ENCODE assay signal across 8 cellular contexts in genomic region chrX:15269618-15270521, GRCh38. TPM values are rescaled to one million over a fixed set of nuclear protein-coding genes. Genes with fewer than 3 reads are reported as not detected.
A peak's percentile ranks its signal among the peaks of the same experiment; 100 is the strongest.
DNase-seq lines count a peak whose midpoint lies in the region; ATAC-seq and TF ChIP-seq lines count a peak whose summit lies in the region.

A gene with protein sequence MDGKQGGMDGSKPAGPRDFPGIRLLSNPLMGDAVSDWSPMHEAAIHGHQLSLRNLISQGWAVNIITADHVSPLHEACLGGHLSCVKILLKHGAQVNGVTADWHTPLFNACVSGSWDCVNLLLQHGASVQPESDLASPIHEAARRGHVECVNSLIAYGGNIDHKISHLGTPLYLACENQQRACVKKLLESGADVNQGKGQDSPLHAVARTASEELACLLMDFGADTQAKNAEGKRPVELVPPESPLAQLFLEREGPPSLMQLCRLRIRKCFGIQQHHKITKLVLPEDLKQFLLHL (minus strand): TSS chrX:15270083. CDS start chrX:15269874, 209 bp downstream.

- no peak within 1 kb of the TSS for H3K18ac ChIP-seq in IMR-90 (ENCODE audit: low read depth, low read length)

- peaks cover 5% of the 10 kb centered on the region for H3K4me1 Mint-ChIP-seq in activated CD4-positive, alpha-beta T cell treated with anti-CD3 and anti-CD28 coated beads, Interleukin-2, amount 10 ng/mL, durations not matched to agents 24 days and 14 days

- no peak within 1 kb of the TSS for H3K56ac ChIP-seq in IMR-90 (ENCODE audit: extremely low read depth, insufficient read depth, low read length)

- no peak within 1 kb of the TSS for H2BK20ac ChIP-seq in IMR-90 (ENCODE audit: low read depth, low read length)

- H3K9ac ChIP-seq in IMR-90 (ENCODE audit: low read depth, low read length) = no peak within 1 kb of the TSS

- no CpG with 5 or more reads among the region's 15 CpGs for WGBS in IMR-90 (ENCODE audit: extremely low coverage in 2 of 2, insufficient read length in 1 of 2), 2 experiments
- 17% methylated on average over 12 of the region's 15 CpGs for WGBS in prostate gland

- TF ChIP-seq RAD21 in IMR-90 (IDR thresholded peaks at IDR 0.05; ENCODE audit: low read length) = no peak

- H3K27me3 ChIP-seq in right atrium auricular region = no peaks in the 10 kb centered on the region
- no peaks in the 10 kb centered on the region for H3K27me3 ChIP-seq in IMR-90 (ENCODE audit: control insufficient read depth, insufficient read depth, low read length)
- H3K27me3 ChIP-seq in prostate gland (replicated peaks; ENCODE audit: insufficient read depth) = no peaks in the 10 kb centered on the region

- no peaks in the 10 kb centered on the region for H3K27me3 Mint-ChIP-seq in activated CD4-positive, alpha-beta T cell treated with anti-CD3 and anti-CD28 coated beads, Interleukin-2, amount 10 ng/mL, durations not matched to agents 24 days and 14 days

- H3K27ac ChIP-seq in right atrium auricular region (peak within 1 kb of the TSS in 1 of 2 donors; percentile 35), IMR-90 (ENCODE audit: insufficient read depth, low read length) (no peak within 1 kb of the TSS), prostate gland (no peak within 1 kb of the TSS)

- no peak within 1 kb of the TSS for H2BK15ac ChIP-seq in IMR-90 (ENCODE audit: low read depth, low read length)

- TF ChIP-seq CTCF in right atrium auricular region (IDR thresholded peaks at IDR 0.05) (no peak), IMR-90 (conservative IDR thresholded peaks at IDR 0.05; ENCODE audit: low read depth, low read length) (no peak), fibroblast of the aortic adventitia (IDR thresholded peaks at IDR 0.05; ENCODE audit: insufficient read depth, low read length) (no peak), prostate gland (IDR thresholded peaks at IDR 0.05) (no peak)

- DNase-seq in Right ventricle myocardium superior (peak; percentile 41), right atrium auricular region (ENCODE audit: low spot score) (no peak), IMR-90 (peak; percentile 34), fibroblast of the aortic adventitia (ENCODE audit: low read depth) (peak; percentile 35), prostate gland (ENCODE audit: low spot score) (peak; percentile 13)
- DNase-seq in activated CD4-positive, alpha-beta T cell treated with anti-CD3 and anti-CD28 coated beads, Interleukin-2, amount 10 ng/mL, durations not matched to agents 24 days and 14 days = peak; percentile 57

- peak within 1 kb of the TSS; percentile 83 for H2AFZ ChIP-seq in IMR-90 (replicated peaks; ENCODE audit: low read length, poor library complexity)

- no peak within 1 kb of the TSS for H2BK120ac ChIP-seq in IMR-90 (ENCODE audit: low read depth, low read length)

- H3K14ac ChIP-seq in IMR-90 (replicated peaks; ENCODE audit: low read depth, low read length) = no peak within 1 kb of the TSS

- H3K36me3 Mint-ChIP-seq in activated CD4-positive, alpha-beta T cell treated with anti-CD3 and anti-CD28 coated beads, Interleukin-2, amount 10 ng/mL, durations not matched to agents 24 days and 14 days (ENCODE audit: low read depth) = no peaks in the 10 kb centered on the region

- no peak within 1 kb of the TSS for H3K4ac ChIP-seq in IMR-90 (ENCODE audit: low read depth, low read length)

- dilution Hi-C loops in IMR-90 (cut with HindIII; ENCODE audit: low sequenced_read_pairs, unreplicated experiment) = no loop called here

- CTCF ChIA-PET in IMR-90 (lab: Yijun Ruan, JAX) = interaction anchor here (0.8 kb wide), 1 partner anchor 27 kb away, joined by 3 read pairs; no protein-coding TSS in a partner anchor

- POLR2A ChIA-PET in IMR-90 (lab: Charles Lee; ENCODE audit: unreplicated experiment) = no interaction called here

- ATAC-seq in Right ventricle myocardium superior (ENCODE audit: poor library complexity) (peak; percentile 57), IMR-90 (ENCODE audit: low read depth) (peak; percentile 68), HG03045 (IDR thresholded peaks at IDR 0.05; ENCODE audit: unreplicated experiment) (no peak), GM19351 (IDR thresholded peaks at IDR 0.05; ENCODE audit: unreplicated experiment) (no peak)

- no TSS peak for BruUV-seq in IMR-90 (replicated peaks; lab: Mats Ljungman, UMichigan)

- H2AK9ac ChIP-seq in IMR-90 (replicated peaks; ENCODE audit: low read depth, low read length, poor library complexity) = no peak within 1 kb of the TSS

- H2BK5ac ChIP-seq in IMR-90 (ENCODE audit: low read depth, low read length, poor library complexity, severe bottlenecking) = no peak within 1 kb of the TSS

- no peak within 1 kb of the TSS for H4K8ac ChIP-seq in IMR-90 (ENCODE audit: low read depth in 2 of 2, low read length in 2 of 2)

- no peaks in the 10 kb centered on the region for H3K9me3 Mint-ChIP-seq in activated CD4-positive, alpha-beta T cell treated with anti-CD3 and anti-CD28 coated beads, Interleukin-2, amount 10 ng/mL, durations not matched to agents 24 days and 14 days

- H3K4me3 ChIP-seq in right atrium auricular region = peak within 1 kb of the TSS in 1 of 2 donors; percentile 7
- H3K4me3 ChIP-seq in IMR-90 (ENCODE audit: insufficient read depth, low read depth, low read length) = no peak within 1 kb of the TSS
- H3K4me3 ChIP-seq in fibroblast of the aortic adventitia (ENCODE audit: low read depth, low read length) = no peak within 1 kb of the TSS
- no peak within 1 kb of the TSS for H3K4me3 ChIP-seq in prostate gland

- H3K36me3 ChIP-seq in right atrium auricular region = no peaks in the 10 kb centered on the region
- no peaks in the 10 kb centered on the region for H3K36me3 ChIP-seq in IMR-90 (ENCODE audit: control insufficient read depth, insufficient read depth, low read length)
- no peaks in the 10 kb centered on the region for H3K36me3 ChIP-seq in prostate gland

- no peaks in the 10 kb centered on the region for H3K4me1 ChIP-seq in right atrium auricular region
- H3K4me1 ChIP-seq in IMR-90 (ENCODE audit: control insufficient read depth, insufficient read depth, low read length) = no peaks in the 10 kb centered on the region; the same call in 1 of the 2 replicates
- H3K4me1 ChIP-seq in prostate gland (replicated peaks) = no peaks in the 10 kb centered on the region

- H3K4me2 ChIP-seq in IMR-90 (ENCODE audit: low read depth, low read length) = no peak within 1 kb of the TSS

- no peaks in the 10 kb centered on the region for H4K20me1 ChIP-seq in IMR-90 (ENCODE audit: insufficient read depth, low read length)

- no peak within 1 kb of the TSS for H4K5ac ChIP-seq in IMR-90 (ENCODE audit: low read depth, low read length)

- no peak within 1 kb of the TSS for H3K23ac ChIP-seq in IMR-90 (ENCODE audit: low read depth, low read length)

- no peak for TF ChIP-seq POLR2A in IMR-90 (IDR thresholded peaks at IDR 0.05; ENCODE audit: low read depth, low read length)
- TF ChIP-seq POLR2A in prostate gland (IDR thresholded peaks at IDR 0.05) = no peak

- H3K9me3 ChIP-seq in right atrium auricular region (no peaks in the 10 kb centered on the region), IMR-90 (ENCODE audit: control insufficient read depth, insufficient read depth, low read length) (no peaks in the 10 kb centered on the region), prostate gland (no peaks in the 10 kb centered on the region)

- peak within 1 kb of the TSS; percentile 18 for H3K27ac Mint-ChIP-seq in activated CD4-positive, alpha-beta T cell treated with anti-CD3 and anti-CD28 coated beads, Interleukin-2, amount 10 ng/mL, durations not matched to agents 24 days and 14 days

- no peaks in the 10 kb centered on the region for H3K9me1 ChIP-seq in IMR-90 (ENCODE audit: insufficient read depth, low read length)

- in situ Hi-C loops in IMR-90 (cut with MboI; ENCODE audit: low sequenced_read_pairs) = no loop called here

- intact Hi-C loops in Right ventricle myocardium superior (cut with DNase I) = no loop called here
- intact Hi-C loops in IMR-90 (cut with micrococcal nuclease) = no loop called here
- intact Hi-C loops in activated CD4-positive, alpha-beta T cell treated with anti-CD3 and anti-CD28 coated beads, Interleukin-2, amount 10 ng/mL, durations not matched to agents 24 days and 14 days (cut with micrococcal nuclease) = no loop called here
- intact Hi-C loops in prostate gland (cut with DNase I) = no loop called here

- no peaks in the 10 kb centered on the region for H3K79me1 ChIP-seq in IMR-90 (ENCODE audit: low read depth in 1 of 2, low read length in 2 of 2)

- no peak within 1 kb of the TSS for H2AK5ac ChIP-seq in IMR-90 (ENCODE audit: low read depth, low read length)

- peak within 1 kb of the TSS; percentile 62 for H3K4me3 Mint-ChIP-seq in activated CD4-positive, alpha-beta T cell treated with anti-CD3 and anti-CD28 coated beads, Interleukin-2, amount 10 ng/mL, durations not matched to agents 24 days and 14 days

- no peak within 1 kb of the TSS for H4K91ac ChIP-seq in IMR-90 (ENCODE audit: insufficient read depth, low read depth, low read length)

TF ChIP-seq in IMR-90, 13 proteins besides CTCF, POLR2A, EP300 and RAD21:
- no peak for TF ChIP-seq MXI1 (IDR thresholded peaks at IDR 0.05; ENCODE audit: borderline replicate concordance, low read depth, low read length)
- 0 out of 2 replicates have a peak, but pooled peaks have one; percentile 33 for TF ChIP-seq RFX5 (IDR thresholded peaks at IDR 0.05; ENCODE audit: low read depth, low read length)

RNA-seq across cellular contexts. Expression of the gene that starts here (rescaled TPM):
- 0.70 TPM for total RNA-seq in Right ventricle myocardium superior
- total RNA-seq in right atrium auricular region = 1 to 10 TPM; 1.1 to 1.8 TPM
- 0.28 and 0.36 TPM in 2 replicates for total RNA-seq in IMR-90 (2012; rRNA removed)
- 0.15 TPM in 1 of 2 replicates, not detected in the other for polyA plus RNA-seq in IMR-90 (2012; rRNA removed)
- polyA plus RNA-seq in IMR-90 (2012; cell fraction: cytosol; rRNA removed) = 0.35 TPM in 1 of 2 replicates, not detected in the other
- polyA plus RNA-seq in IMR-90 (2012; cell fraction: nucleus; rRNA removed; ENCODE audit: low replicate concordance) = 0.05 TPM in 1 of 2 replicates, not detected in the other
- 0.24 and 0.33 TPM in 2 replicates for total RNA-seq in activated CD4-positive, alpha-beta T cell treated with anti-CD3 and anti-CD28 coated beads, Interleukin-2, amount 10 ng/mL, durations not matched to agents 24 days and 14 days
- 0.18 TPM in 1 of 2 replicates, not detected in the other for total RNA-seq in fibroblast of the aortic adventitia (ENCODE audit: low replicate concordance)
- 10 to 100 TPM in 1 of 2 donors, 1 to 10 TPM in 1; 1.8 to 62.1 TPM for total RNA-seq in prostate gland

Comparison
In these comparisons a context has a peak if more than half of its experiments do, and no peak if none do; other contexts are left out.
1. Peak in DNase-seq and ATAC-seq in Right ventricle myocardium superior; RNA of the gene not detected or under 1 TPM.
2. Peak in DNase-seq and ATAC-seq in IMR-90; RNA of the gene not detected or under 1 TPM.
3. Peak in DNase-seq in activated CD4-positive, alpha-beta T cell treated with anti-CD3 and anti-CD28 coated beads, Interleukin-2, amount 10 ng/mL, durations not matched to agents 24 days and 14 days; RNA of the gene not detected or under 1 TPM.
4. Peak in DNase-seq in fibroblast of the aortic adventitia; RNA of the gene not detected or under 1 TPM.